Comparison of ENCODE assay signal across 8 cellular contexts in the genomic region with DNA sequence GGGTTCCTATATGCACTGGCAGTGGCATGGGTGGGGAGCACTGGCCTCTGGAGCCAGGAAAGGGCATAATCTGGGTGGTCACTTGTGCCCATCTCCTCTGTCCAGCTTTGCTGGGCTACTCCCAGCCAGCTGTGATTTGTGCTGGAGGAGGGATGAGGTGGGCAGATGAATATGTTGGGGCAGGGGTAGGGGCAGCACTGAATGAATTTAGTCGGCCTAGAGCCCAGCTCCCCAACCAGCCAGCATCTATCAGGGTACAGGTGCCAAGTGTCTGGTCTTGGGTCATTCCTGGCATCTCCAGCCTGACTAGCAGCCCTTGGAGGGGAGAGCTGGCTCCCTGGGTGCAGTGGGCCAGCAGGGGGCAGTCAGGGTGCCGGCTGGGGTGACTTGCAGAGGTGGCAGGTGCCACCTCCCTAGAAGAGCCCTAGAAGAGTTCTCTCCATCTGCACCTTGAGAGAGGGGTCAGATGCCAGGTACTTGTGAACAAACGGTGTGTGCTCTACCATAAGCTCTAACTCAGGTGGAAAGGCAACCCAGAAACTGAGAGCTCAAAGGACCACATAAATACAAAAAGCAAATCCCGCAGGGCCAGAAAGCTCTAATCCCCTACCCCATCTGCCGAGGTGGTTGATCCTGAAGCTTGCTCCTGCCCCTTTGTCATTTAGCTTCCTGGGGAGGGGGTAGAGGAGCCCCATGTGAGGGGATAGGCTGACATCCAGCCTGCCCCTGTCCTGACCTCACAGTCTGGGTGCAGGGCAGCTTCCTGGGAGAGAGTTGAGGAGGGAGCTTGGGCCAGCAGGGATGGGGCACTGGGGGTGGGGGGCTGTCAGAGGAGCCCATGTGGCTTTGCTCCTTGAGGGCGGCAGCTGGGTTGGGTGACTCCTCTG. TPM values are rescaled to one million over a fixed set of nuclear protein-coding genes. Genes with fewer than 3 reads are reported as not detected.
DNase-seq lines count a peak whose midpoint lies in the region; ATAC-seq and TF ChIP-seq lines count a peak whose summit lies in the region.

No MANE protein-coding gene starts in this region.

- intact Hi-C loops in activated naive CD4-positive, alpha-beta T cell treated with anti-CD3 and anti-CD28 coated beads for 36 hours (cut with micrococcal nuclease): loop anchor here (5.0 kb wide), 1 partner anchor 268 kb away; no protein-coding TSS in a partner anchor
- intact Hi-C loops in Right ventricle myocardium superior (cut with DNase I): loop anchor here (5.0 kb wide), 1 partner anchor 523 kb away; no protein-coding TSS in a partner anchor

- no peaks in the 10 kb centered on the region for H3F3A ChIP-seq in SU-DHL-6 (ENCODE audit: insufficient read depth)

- no peaks in the 10 kb centered on the region for H3K27me3 ChIP-seq in SU-DHL-6 (ENCODE audit: low read length)

- H3K27ac Mint-ChIP-seq in activated naive CD4-positive, alpha-beta T cell treated with anti-CD3 and anti-CD28 coated beads for 36 hours: no peak overlapping the region

- no peaks in the 10 kb centered on the region for H3K36me3 Mint-ChIP-seq in activated naive CD4-positive, alpha-beta T cell treated with anti-CD3 and anti-CD28 coated beads for 36 hours (ENCODE audit: low read depth)

- DNase-seq in activated naive CD4-positive, alpha-beta T cell treated with anti-CD3 and anti-CD28 coated beads for 36 hours: peak; percentile 54
- DNase-seq in activated naive CD4-positive, alpha-beta T cell treated with anti-CD3 and anti-CD28 coated beads, Interleukin-2, amount 50 U/mL, for 16 hours: no peak
- DNase-seq in Right ventricle myocardium superior (no peak), COLO668 (lab: John Stamatoyannopoulos, UW; ENCODE audit: unreplicated experiment) (no peak)
- DNase-seq in stimulated activated CD4-positive, alpha-beta T cell treated with anti-CD3 and anti-CD28 coated beads, Interleukin-15, amount 100 ng/mL, for 24 hours: peak; percentile 58
- no peak for DNase-seq in stimulated activated naive CD4-positive, alpha-beta T cell (lab: John Stamatoyannopoulos, UW)

- no peaks in the 10 kb centered on the region for H3K9me3 Mint-ChIP-seq in activated naive CD4-positive, alpha-beta T cell treated with anti-CD3 and anti-CD28 coated beads for 36 hours

- H3K4me2 ChIP-seq in SU-DHL-6 (ENCODE audit: low read depth, low read length, poor library complexity, severe bottlenecking): no peak overlapping the region

- H3K27me3 Mint-ChIP-seq in activated naive CD4-positive, alpha-beta T cell treated with anti-CD3 and anti-CD28 coated beads for 36 hours (ENCODE audit: low read depth): peaks cover 44% of the 10 kb centered on the region

- no peak overlapping the region for H3K27ac ChIP-seq in SU-DHL-6 (ENCODE audit: low read depth, low read length)

- peak; percentile 24 for TF ChIP-seq CTCF in SU-DHL-6 (IDR thresholded peaks at IDR 0.05; ENCODE audit: insufficient read depth, low read length, poor library complexity, severe bottlenecking)

- no peaks in the 10 kb centered on the region for H3K9me2 ChIP-seq in SU-DHL-6 (replicated peaks; ENCODE audit: insufficient read depth, low read length)

- H3K9ac ChIP-seq in SU-DHL-6 (ENCODE audit: low read length): no peak overlapping the region

- ATAC-seq in Right ventricle myocardium superior (ENCODE audit: poor library complexity): peak; percentile 50
- no peak for ATAC-seq in HG03432 (IDR thresholded peaks at IDR 0.05; ENCODE audit: unreplicated experiment)

- H4K20me1 ChIP-seq in SU-DHL-6 (ENCODE audit: low read depth, low read length): no peaks in the 10 kb centered on the region

- no peaks in the 10 kb centered on the region for H3K9me3 ChIP-seq in SU-DHL-6 (ENCODE audit: insufficient read depth, low read length)

- H3K4me3 ChIP-seq in SU-DHL-6 (ENCODE audit: insufficient read depth, low read length, poor library complexity, severe bottlenecking): no peak overlapping the region

- H2AFZ ChIP-seq in SU-DHL-6 (ENCODE audit: low read depth, low read length, severe bottlenecking): no peak overlapping the region

- no peaks in the 10 kb centered on the region for H3K36me3 ChIP-seq in SU-DHL-6 (ENCODE audit: low read length)

- H3K4me1 Mint-ChIP-seq in activated naive CD4-positive, alpha-beta T cell treated with anti-CD3 and anti-CD28 coated beads for 36 hours (ENCODE audit: low read depth): peaks cover 1% of the 10 kb centered on the region

- no peaks in the 10 kb centered on the region for H3K79me2 ChIP-seq in SU-DHL-6 (ENCODE audit: insufficient read depth, low read length)

- CTCF ChIA-PET in activated naive CD4-positive, alpha-beta T cell treated with anti-CD3 and anti-CD28 coated beads for 36 hours (lab: Charles Lee): interaction anchor here (0.8 to 2.3 kb wide), 5 partner anchors 12 to 608 kb away, joined by 3 to 13 read pairs (median 3); no protein-coding TSS in a partner anchor

- H3K4me3 Mint-ChIP-seq in activated naive CD4-positive, alpha-beta T cell treated with anti-CD3 and anti-CD28 coated beads for 36 hours: no peak overlapping the region

RNA-seq across cellular contexts. Expression of a gene that starts 2.2 kb away (rescaled TPM):
- total RNA-seq in activated naive CD4-positive, alpha-beta T cell treated with anti-CD3 and anti-CD28 coated beads for 36 hours: under 1 TPM; 0.07 to 0.15 TPM
- total RNA-seq in Right ventricle myocardium superior: 1.2 TPM

Comparison
In these comparisons a context has a peak if more than half of its experiments do, and no peak if none do; other contexts are left out.
1. DNase-seq: peak in activated naive CD4-positive, alpha-beta T cell treated with anti-CD3 and anti-CD28 coated beads for 36 hours (single experiment) and stimulated activated CD4-positive, alpha-beta T cell treated with anti-CD3 and anti-CD28 coated beads, Interleukin-15, amount 100 ng/mL, for 24 hours (single experiment); none in activated naive CD4-positive, alpha-beta T cell treated with anti-CD3 and anti-CD28 coated beads, Interleukin-2, amount 50 U/mL, for 16 hours (single experiment), Right ventricle myocardium superior (single experiment), stimulated activated naive CD4-positive, alpha-beta T cell (0 of 6) and COLO668 (single experiment).